In genomic region chr6:87029711-87030314, GRCh38 we compare ENCODE assay signal across 9 cellular contexts.
DNase-seq lines count a peak whose midpoint lies in the region; ATAC-seq and TF ChIP-seq lines count a peak whose summit lies in the region.
"Had no signal": no experiment of that assay in that cellular context is flagged by ENCODE, and none has a peak within 500 bp of the region (broad histone marks: within the 10 kb centered on the region; RNA-seq: fewer than 3 reads in every experiment).

No MANE protein-coding gene starts in this region.

- H3K36me3 Mint-ChIP-seq in activated naive CD4-positive, alpha-beta T cell treated with anti-CD3 and anti-CD28 coated beads, Interleukin-2, amount 10 ng/mL, durations not matched to agents 7 days and 5 days: no peaks in the 10 kb centered on the region
- H3K36me3 Mint-ChIP-seq: naive thymus-derived CD4-positive, alpha-beta T cell had no signal

- no peak overlapping the region for H3K4me3 Mint-ChIP-seq in activated naive CD4-positive, alpha-beta T cell treated with anti-CD3 and anti-CD28 coated beads, Interleukin-2, amount 10 ng/mL, durations not matched to agents 7 days and 5 days
- H3K4me3 Mint-ChIP-seq: naive thymus-derived CD4-positive, alpha-beta T cell had no signal

- CTCF ChIA-PET in Panc1 (lab: Charles Lee): no interaction called here
- CTCF ChIA-PET in activated naive CD4-positive, alpha-beta T cell treated with anti-CD3 and anti-CD28 coated beads, Interleukin-2, amount 10 ng/mL, durations not matched to agents 7 days and 5 days (lab: Charles Lee): no interaction called here

- no peaks in the 10 kb centered on the region for H3K27me3 ChIP-seq in Panc1 (ENCODE audit: control insufficient read depth, insufficient read depth, low read length)

- in situ Hi-C loops in Panc1 (cut with HindIII; ENCODE audit: low pct_unique_long_range_greater_than_20kb, low sequenced_read_pairs): no loop called here

- intact Hi-C loops in Panc1 (cut with micrococcal nuclease; ENCODE audit: unreplicated experiment): loop anchor here (5.0 to 10.0 kb wide), 2 partner anchors 173 to 1105 kb away; no protein-coding TSS in a partner anchor

- BruUV-seq in Panc1 (replicated peaks; lab: Mats Ljungman, UMichigan): no TSS peak

- no peak overlapping the region for H3K27ac Mint-ChIP-seq in activated naive CD4-positive, alpha-beta T cell treated with anti-CD3 and anti-CD28 coated beads, Interleukin-2, amount 10 ng/mL, durations not matched to agents 7 days and 5 days
- H3K27ac Mint-ChIP-seq: naive thymus-derived CD4-positive, alpha-beta T cell had no signal

- no peak overlapping the region for H3K27ac ChIP-seq in Panc1 (ENCODE audit: low read length)

- peak; percentile 84 for ATAC-seq in Panc1
- ATAC-seq in GM19397 (IDR thresholded peaks at IDR 0.05; ENCODE audit: unreplicated experiment): no peak
- ATAC-seq in HG03520 (IDR thresholded peaks at IDR 0.05; ENCODE audit: unreplicated experiment): no peak
- ATAC-seq: naive thymus-derived CD4-positive, alpha-beta T cell had no signal

- no peaks in the 10 kb centered on the region for H3K4me1 ChIP-seq in Panc1 (ENCODE audit: control insufficient read depth, insufficient read depth, low read length)

- no peaks in the 10 kb centered on the region for H3K27me3 Mint-ChIP-seq in activated naive CD4-positive, alpha-beta T cell treated with anti-CD3 and anti-CD28 coated beads, Interleukin-2, amount 10 ng/mL, durations not matched to agents 7 days and 5 days

- no peaks in the 10 kb centered on the region for H3K36me3 ChIP-seq in Panc1 (ENCODE audit: control insufficient read depth, insufficient read depth, low read length)

- H3K4me1 Mint-ChIP-seq in activated naive CD4-positive, alpha-beta T cell treated with anti-CD3 and anti-CD28 coated beads, Interleukin-2, amount 10 ng/mL, durations not matched to agents 7 days and 5 days: no peaks in the 10 kb centered on the region
- H3K4me1 Mint-ChIP-seq: naive thymus-derived CD4-positive, alpha-beta T cell had no signal

- no peaks in the 10 kb centered on the region for H3K9me3 ChIP-seq in Panc1 (ENCODE audit: control insufficient read depth, insufficient read depth, low read depth, low read length)

- H3K4me3 ChIP-seq in Panc1 (ENCODE audit: low read depth in 2 of 2, low read length in 2 of 2) (no peak overlapping the region), fibroblast of mammary gland (ENCODE audit: control insufficient read depth, low read depth, low read length) (no peak overlapping the region), skeletal muscle cell (ENCODE audit: low read depth, low read length) (no peak overlapping the region)

- peak; percentile 85 for DNase-seq in DMS 273 (lab: John Stamatoyannopoulos, UW; ENCODE audit: unreplicated experiment)
- peak; percentile 26 for DNase-seq in HPDE6-E6E7 (ENCODE audit: extremely low spot score)
- peak; percentile 24 for DNase-seq in Panc1 (ENCODE audit: low read depth, low spot score)
- DNase-seq in fibroblast of mammary gland (ENCODE audit: low read depth): peak; percentile 72
- DNase-seq in skeletal muscle cell (ENCODE audit: low read depth): peak; percentile 27
- DNase-seq in activated naive CD4-positive, alpha-beta T cell treated with anti-CD3 and anti-CD28 coated beads, Interleukin-2, amount 10 ng/mL, durations not matched to agents 7 days and 5 days: no peak

- TF ChIP-seq CTCF in Panc1 (IDR thresholded peaks at IDR 0.05): peak; percentile 73; the same call in 1 of the 2 replicates
- TF ChIP-seq CTCF in fibroblast of mammary gland (conservative IDR thresholded peaks at IDR 0.05; ENCODE audit: control insufficient read depth, insufficient read depth, low read depth, low read length): peak; percentile 61

- POLR2A ChIA-PET in Panc1 (lab: Charles Lee): no interaction called here

- no peaks in the 10 kb centered on the region for H3K9me3 Mint-ChIP-seq in activated naive CD4-positive, alpha-beta T cell treated with anti-CD3 and anti-CD28 coated beads, Interleukin-2, amount 10 ng/mL, durations not matched to agents 7 days and 5 days
